ENCODE assay signal across 8 cellular contexts in genomic region chr6:163929538-163929937, GRCh38.
"Had no signal": no experiment of that assay in that cellular context is flagged by ENCODE, and none has a peak within 500 bp of the region (broad histone marks: within the 10 kb centered on the region; RNA-seq: fewer than 3 reads in every experiment).

No MANE protein-coding gene starts in this region.

- H3K4me3 ChIP-seq: GM23248, HAP-1, K562 had no signal

- H3K9me3 ChIP-seq: HAP-1 had no signal

- H3K9me3 Mint-ChIP-seq: HFFc6 had no signal

- H3K4me1 ChIP-seq: HAP-1 had no signal

- H3K9ac ChIP-seq: GM23248 had no signal

- H3K4me3 Mint-ChIP-seq: HFFc6 had no signal

- H3K36me3 ChIP-seq: HAP-1 had no signal

- H3K27ac ChIP-seq: GM23248 had no signal

- DNase-seq: GM23248, GOT3, H7, HFFc6, IMR-90 had no signal

- H3K27ac Mint-ChIP-seq: HFFc6 had no signal

- ATAC-seq: HCT116 had no signal

- H2AFZ ChIP-seq: GM23248 had no signal
